ENCODE assay signal across 2 cellular contexts in genomic region chr9:81964216-81965171, GRCh38.
TF ChIP-seq lines count a peak whose summit lies in the region.

No MANE protein-coding gene starts in this region.

TF ChIP-seq in H1, 55 proteins besides CTCF, POLR2A, EP300 and RAD21:
- TF ChIP-seq HDAC6 (IDR thresholded peaks at IDR 0.05; ENCODE audit: low read depth, low read length) (no peak), FOSL1 (IDR thresholded peaks at IDR 0.05; ENCODE audit: insufficient read depth, low read depth, low read length) (no peak), SRF (IDR thresholded peaks at IDR 0.05; ENCODE audit: low read depth, low read length) (no peak), SIN3A (conservative IDR thresholded peaks at IDR 0.05 in 1 of 2, IDR thresholded peaks at IDR 0.05 in 1 of 2; ENCODE audit: low read depth in 1 of 2, low read length in 2 of 2) (no peak)

TF ChIP-seq in HEK293T, 16 proteins besides CTCF, POLR2A, EP300 and RAD21:
- TF ChIP-seq FOXA1 (IDR thresholded peaks at IDR 0.05) (no peak), FOXM1 (IDR thresholded peaks at IDR 0.05; ENCODE audit: borderline replicate concordance) (no peak), L3MBTL2 (conservative IDR thresholded peaks at IDR 0.05) (no peak)
TF ChIP-seq in HEK293T: peak in this region for 0.
